In genomic region chrX:120697053-120697452, GRCh38 we compare ENCODE assay signal across 1 cellular context.
TF ChIP-seq lines count a peak whose summit lies in the region.

No MANE protein-coding gene starts in this region.

TF ChIP-seq in GM12878, 131 proteins besides CTCF, POLR2A, EP300 and RAD21 (continued from another document and continues in another):
- TF ChIP-seq ZNF592 (IDR thresholded peaks at IDR 0.05) (no peak), ZNF217 (IDR thresholded peaks at IDR 0.05) (no peak), HCFC1 (IDR thresholded peaks at IDR 0.05; ENCODE audit: low read length) (no peak), BACH1 (IDR thresholded peaks at IDR 0.05; ENCODE audit: borderline replicate concordance) (no peak), ATF2 (IDR thresholded peaks at IDR 0.05; ENCODE audit: low read length) (peak; percentile 14; the same call in 1 of the 2 replicates), PBX3 (IDR thresholded peaks at IDR 0.05; ENCODE audit: insufficient replicate concordance, low read depth, low read length) (peak; percentile 92), ASH2L (IDR thresholded peaks at IDR 0.05; ENCODE audit: borderline replicate concordance, low read depth) (no peak), ETV6 (conservative IDR thresholded peaks at IDR 0.05 in 1 of 2, IDR thresholded peaks at IDR 0.05 in 1 of 2; ENCODE audit: borderline replicate concordance in 1 of 2, low read depth in 1 of 2) (no peak), REST (IDR thresholded peaks at IDR 0.05; ENCODE audit: low read depth, low read length) (no peak), HSF1 (IDR thresholded peaks at IDR 0.05; ENCODE audit: low read depth, low read length) (no peak), FOXK2 (IDR thresholded peaks at IDR 0.05) (no peak), CBFB (IDR thresholded peaks at IDR 0.05; ENCODE audit: low read depth) (0 out of 2 replicates have a peak, but pooled peaks have one; percentile 40), FOXM1 (IDR thresholded peaks at IDR 0.05; ENCODE audit: low read depth, low read length) (0 out of 2 replicates have a peak, but pooled peaks have one; percentile 27), NFXL1 (IDR thresholded peaks at IDR 0.05; ENCODE audit: borderline replicate concordance) (no peak), CEBPZ (IDR thresholded peaks at IDR 0.05; ENCODE audit: low read depth, low read length) (no peak), BCL11A (IDR thresholded peaks at IDR 0.05; ENCODE audit: low read depth, low read length) (no peak), IRF5 (IDR thresholded peaks at IDR 0.05; ENCODE audit: borderline replicate concordance) (no peak), YBX1 (IDR thresholded peaks at IDR 0.05) (no peak), SKIL (IDR thresholded peaks at IDR 0.05; ENCODE audit: low read depth, poor library complexity, severe bottlenecking) (peak; percentile 19), IKZF1 (conservative IDR thresholded peaks at IDR 0.05) (no peak), MLLT1 (IDR thresholded peaks at IDR 0.05) (no peak; the same call in 1 of the 2 replicates), ZBED1 (IDR thresholded peaks at IDR 0.05; ENCODE audit: borderline replicate concordance) (no peak), MEF2A (IDR thresholded peaks at IDR 0.05; ENCODE audit: insufficient read depth, low read depth, low read length) (no peak), MEF2B (IDR thresholded peaks at IDR 0.05; ENCODE audit: partially characterized antibody, poor library complexity, severe bottlenecking) (no peak), NKRF (conservative IDR thresholded peaks at IDR 0.05) (no peak), KAT2A (conservative IDR thresholded peaks at IDR 0.05; ENCODE audit: control insufficient read depth, low read depth, low read length) (no peak), BHLHE40 (IDR thresholded peaks at IDR 0.05; ENCODE audit: borderline replicate concordance in 1 of 2, low read depth in 2 of 2, low read length in 1 of 2) (peak in 1 of 2 experiments; percentile 8; a peak in 1 of 4 replicates), PML (IDR thresholded peaks at IDR 0.05; ENCODE audit: low read length) (no peak), ZNF622 (IDR thresholded peaks at IDR 0.05) (no peak), YY1 (IDR thresholded peaks at IDR 0.05; ENCODE audit: low read depth, low read length) (no peak), TARDBP (IDR thresholded peaks at IDR 0.05; ENCODE audit: borderline replicate concordance) (no peak), POLR2AphosphoS5 (IDR thresholded peaks at IDR 0.05; ENCODE audit: low read length) (no peak), EZH2 (IDR thresholded peaks at IDR 0.05; ENCODE audit: borderline replicate concordance, control insufficient read depth, low read depth, low read length) (no peak)
